18 cellular contexts compared by ENCODE assay signal in genomic region chr15:22259881-22260421, GRCh38.
DNase-seq lines count a peak whose midpoint lies in the region; ATAC-seq and TF ChIP-seq lines count a peak whose summit lies in the region.
"Had no signal": no experiment of that assay in that cellular context is flagged by ENCODE, and none has a peak within 500 bp of the region (broad histone marks: within the 10 kb centered on the region; RNA-seq: fewer than 3 reads in every experiment).

No MANE protein-coding gene starts in this region.

- intact Hi-C loops in natural killer cell (cut with micrococcal nuclease): no loop called here

- TF ChIP-seq CTCF in Loucy (conservative IDR thresholded peaks at IDR 0.05; ENCODE audit: low read length): no peak
- no peak for TF ChIP-seq CTCF in natural killer cell (IDR thresholded peaks at IDR 0.05)

- no peaks in the 10 kb centered on the region for H3K9me3 Mint-ChIP-seq in activated naive CD8-positive, alpha-beta T cell treated with anti-CD3 and anti-CD28 coated beads, Interleukin-2, amount 10 ng/mL, durations not matched to agents 7 days and 5 days
- H3K9me3 Mint-ChIP-seq in natural killer cell: no peaks in the 10 kb centered on the region

- H3K4me3 ChIP-seq in Loucy (ENCODE audit: low read length, poor library complexity, severe bottlenecking): no peak overlapping the region
- H3K4me3 ChIP-seq: neural progenitor cell had no signal

- peaks cover 5% of the 10 kb centered on the region for H3K4me1 ChIP-seq in Loucy (ENCODE audit: insufficient read depth, low read length, poor library complexity, severe bottlenecking)
- H3K4me1 ChIP-seq: neural progenitor cell had no signal

- H3K27me3 ChIP-seq in Loucy (ENCODE audit: insufficient read depth, low read length, poor library complexity, severe bottlenecking): no peaks in the 10 kb centered on the region
- H3K27me3 ChIP-seq: neural progenitor cell had no signal

- no peaks in the 10 kb centered on the region for H3K36me3 Mint-ChIP-seq in activated naive CD8-positive, alpha-beta T cell treated with anti-CD3 and anti-CD28 coated beads, Interleukin-2, amount 10 ng/mL, durations not matched to agents 7 days and 5 days
- H3K36me3 Mint-ChIP-seq in natural killer cell: no peaks in the 10 kb centered on the region

- H3K9me3 ChIP-seq in Loucy (ENCODE audit: insufficient read depth, low read depth, low read length): no peaks in the 10 kb centered on the region

- no peaks in the 10 kb centered on the region for H3K79me2 ChIP-seq in Loucy (ENCODE audit: insufficient read depth, low read length)

- DNase-seq in activated effector memory CD4-positive, alpha-beta T cell treated with anti-CD3 and anti-CD28 coated beads, Interleukin-2, amount 50 U/mL, for 16 hours: peak; percentile 65
- DNase-seq in activated effector memory CD4-positive, alpha-beta T cell treated with Interleukin-2 at 50 U/mL for 16 hours: no peak
- no peak for DNase-seq in activated naive CD8-positive, alpha-beta T cell treated with anti-CD3 and anti-CD28 coated beads, Interleukin-2, amount 10 ng/mL, durations not matched to agents 7 days and 5 days
- DNase-seq in natural killer cell: no peak
- DNase-seq in G401 (ENCODE audit: low spot score): no peak
- DNase-seq in OCI-M2 (lab: John Stamatoyannopoulos, UW; ENCODE audit: unreplicated experiment): no peak
- DNase-seq: activated gamma-delta T cell treated with Interleukin-2 at 50 U/mL for 16 hours; DMS79 treated with DMSO at 0.1 percent for 48 hours; effector memory CD4-positive, alpha-beta T cell; KBM-7; NCI-H187; NCI-H748 treated with DMSO at 0.1 percent for 48 hours; stimulated activated CD4-positive, alpha-beta T cell treated with anti-CD3 and anti-CD28 coated beads, Interleukin-4, amount 100 ng/mL, for 24 hours; trophoblast cell had no signal

- no peaks in the 10 kb centered on the region for H4K20me1 ChIP-seq in Loucy (ENCODE audit: insufficient read depth, low read length, poor library complexity, severe bottlenecking)

- no peak overlapping the region for H3K9ac ChIP-seq in Loucy (ENCODE audit: low read depth, low read length, poor library complexity, severe bottlenecking)
- H3K9ac ChIP-seq: neural progenitor cell had no signal

- peak overlapping the region; percentile 26 for H3K4me2 ChIP-seq in Loucy (ENCODE audit: low read depth, low read length, poor library complexity, severe bottlenecking)
- H3K4me2 ChIP-seq: neural progenitor cell had no signal

- POLR2A ChIA-PET in activated naive CD8-positive, alpha-beta T cell treated with anti-CD3 and anti-CD28 coated beads, Interleukin-2, amount 10 ng/mL, durations not matched to agents 7 days and 5 days (lab: Charles Lee): interaction anchor here (1.0 kb wide), 1 partner anchor 39 kb away, joined by 4 read pairs; no protein-coding TSS in a partner anchor

- no peaks in the 10 kb centered on the region for H3K36me3 ChIP-seq in Loucy (ENCODE audit: insufficient read depth, low read length)
- H3K36me3 ChIP-seq: neural progenitor cell had no signal

- H3K27ac Mint-ChIP-seq in activated naive CD8-positive, alpha-beta T cell treated with anti-CD3 and anti-CD28 coated beads, Interleukin-2, amount 10 ng/mL, durations not matched to agents 7 days and 5 days: peak overlapping the region; percentile 62
- H3K27ac Mint-ChIP-seq in natural killer cell: peak overlapping the region in 1 of 2 donors; percentile 67
- H3K27ac Mint-ChIP-seq: neural progenitor cell had no signal

- ATAC-seq in activated naive CD8-positive, alpha-beta T cell treated with anti-CD3 and anti-CD28 coated beads, Interleukin-2, amount 10 ng/mL, durations not matched to agents 7 days and 5 days (ENCODE audit: low read depth): peak; percentile 63
- ATAC-seq in natural killer cell: no peak
- ATAC-seq in HG03045 (IDR thresholded peaks at IDR 0.05; ENCODE audit: unreplicated experiment): no peak
- ATAC-seq: Right ventricle myocardium inferior had no signal

- H3K27me3 Mint-ChIP-seq in activated naive CD8-positive, alpha-beta T cell treated with anti-CD3 and anti-CD28 coated beads, Interleukin-2, amount 10 ng/mL, durations not matched to agents 7 days and 5 days: peaks cover 24% of the 10 kb centered on the region
- no peaks in the 10 kb centered on the region for H3K27me3 Mint-ChIP-seq in natural killer cell (ENCODE audit: low read depth in 2 of 2)

- H3K4me3 Mint-ChIP-seq in activated naive CD8-positive, alpha-beta T cell treated with anti-CD3 and anti-CD28 coated beads, Interleukin-2, amount 10 ng/mL, durations not matched to agents 7 days and 5 days: peak overlapping the region; percentile 20
- peak overlapping the region; percentile 43 for H3K4me3 Mint-ChIP-seq in natural killer cell
- H3K4me3 Mint-ChIP-seq: neural progenitor cell had no signal

- no peaks in the 10 kb centered on the region for H3F3A ChIP-seq in Loucy (ENCODE audit: low read depth)

- H3K9me2 ChIP-seq in Loucy (replicated peaks; ENCODE audit: low read depth, low read length): no peaks in the 10 kb centered on the region

- peaks cover 15% of the 10 kb centered on the region for H3K4me1 Mint-ChIP-seq in activated naive CD8-positive, alpha-beta T cell treated with anti-CD3 and anti-CD28 coated beads, Interleukin-2, amount 10 ng/mL, durations not matched to agents 7 days and 5 days
- peaks cover 28 to 54% of the 10 kb centered on the region in 2 donors for H3K4me1 Mint-ChIP-seq in natural killer cell
- H3K4me1 Mint-ChIP-seq: neural progenitor cell had no signal

- H2AFZ ChIP-seq in Loucy (ENCODE audit: low read length): no peak overlapping the region
- H2AFZ ChIP-seq: neural progenitor cell had no signal

- in situ Hi-C loops in G401 (cut with HindIII; ENCODE audit: low sequenced_read_pairs): no loop called here
